Comparison of ENCODE assay signal across 8 cellular contexts in the genomic region with DNA sequence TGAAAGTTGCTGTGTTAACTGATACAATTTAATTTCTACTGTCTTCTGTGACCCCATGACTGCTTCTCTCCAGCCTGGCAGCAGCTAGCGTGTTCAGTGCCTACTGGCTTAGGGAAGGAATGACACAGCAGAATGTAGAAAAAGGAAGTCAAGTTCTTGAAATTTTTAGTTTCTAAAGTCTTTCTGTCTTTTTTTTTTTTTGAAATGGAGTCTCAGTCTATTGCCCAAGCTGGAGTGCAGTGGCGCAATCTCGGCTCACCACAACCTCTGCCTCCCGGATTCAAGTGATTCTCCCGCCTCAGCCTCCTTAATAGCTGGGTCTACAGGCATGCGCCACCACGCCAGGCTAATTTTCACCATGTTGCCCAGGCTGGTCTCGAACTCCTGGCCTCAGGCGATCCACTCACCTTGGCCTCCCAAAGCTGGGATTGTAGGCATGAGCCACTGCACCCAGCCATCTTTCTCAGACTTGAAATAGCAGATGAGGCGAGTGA. TPM values are rescaled to one million over a fixed set of nuclear protein-coding genes. Genes with fewer than 3 reads are reported as not detected.
DNase-seq lines count a peak whose midpoint lies in the region; ATAC-seq and TF ChIP-seq lines count a peak whose summit lies in the region.

No MANE protein-coding gene starts in this region.

- TF ChIP-seq CTCF in GM12865 (IDR thresholded peaks at IDR 0.05; ENCODE audit: insufficient read depth, low read depth, low read length, missing control alignments) (no peak), WERI-Rb-1 (IDR thresholded peaks at IDR 0.05; ENCODE audit: low read depth, low read length) (no peak)

- H3K27me3 Mint-ChIP-seq in activated naive CD8-positive, alpha-beta T cell treated with anti-CD3 and anti-CD28 coated beads, Interleukin-2, amount 10 ng/mL, durations not matched to agents 7 days and 5 days: no peaks in the 10 kb centered on the region

- peaks cover 38% of the 10 kb centered on the region for H3K4me1 Mint-ChIP-seq in activated naive CD8-positive, alpha-beta T cell treated with anti-CD3 and anti-CD28 coated beads, Interleukin-2, amount 10 ng/mL, durations not matched to agents 7 days and 5 days

- no peak overlapping the region for H3K4me3 Mint-ChIP-seq in activated naive CD8-positive, alpha-beta T cell treated with anti-CD3 and anti-CD28 coated beads, Interleukin-2, amount 10 ng/mL, durations not matched to agents 7 days and 5 days

- POLR2A ChIA-PET in activated naive CD8-positive, alpha-beta T cell treated with anti-CD3 and anti-CD28 coated beads, Interleukin-2, amount 10 ng/mL, durations not matched to agents 7 days and 5 days (lab: Charles Lee): interaction anchor here (0.6 to 2.2 kb wide), 3 partner anchors 10 to 80 kb away, joined by 4 to 12 read pairs (median 6); no protein-coding TSS in a partner anchor

- H3K4me3 ChIP-seq in GM12865 (ENCODE audit: low read depth, low read length) (no peak overlapping the region), WERI-Rb-1 (ENCODE audit: low read depth, low read length) (no peak overlapping the region)

- no peaks in the 10 kb centered on the region for H3K9me3 ChIP-seq in WERI-Rb-1 (ENCODE audit: severe bottlenecking)

- no peaks in the 10 kb centered on the region for H3K27me3 ChIP-seq in WERI-Rb-1 (ENCODE audit: insufficient read depth, low read depth, severe bottlenecking)

- in situ Hi-C loops in KBM-7 (cut with MboI; ENCODE audit: low pct_unique_long_range_greater_than_20kb, low sequenced_read_pairs): no loop called here

- no peak for ATAC-seq in activated naive CD8-positive, alpha-beta T cell treated with anti-CD3 and anti-CD28 coated beads, Interleukin-2, amount 10 ng/mL, durations not matched to agents 7 days and 5 days (ENCODE audit: low read depth)
- no peak for ATAC-seq in HG03135 (IDR thresholded peaks at IDR 0.05; ENCODE audit: unreplicated experiment)

- no peaks in the 10 kb centered on the region for H3K36me3 ChIP-seq in WERI-Rb-1

- peaks cover 2% of the 10 kb centered on the region for H3K36me3 Mint-ChIP-seq in activated naive CD8-positive, alpha-beta T cell treated with anti-CD3 and anti-CD28 coated beads, Interleukin-2, amount 10 ng/mL, durations not matched to agents 7 days and 5 days

- peak overlapping the region; percentile 72 for H3K27ac Mint-ChIP-seq in activated naive CD8-positive, alpha-beta T cell treated with anti-CD3 and anti-CD28 coated beads, Interleukin-2, amount 10 ng/mL, durations not matched to agents 7 days and 5 days

- DNase-seq in GM12865 (ENCODE audit: low read depth) (peak; percentile 72), KBM-7 (peak; percentile 93), midbrain (lab: John Stamatoyannopoulos, UW) (peak; percentile 34), WERI-Rb-1 (no peak), NK-92 (lab: John Stamatoyannopoulos, UW; ENCODE audit: unreplicated experiment) (no peak), NCI-H187 treated with DMSO at 0.1 percent for 48 hours (lab: John Stamatoyannopoulos, UW) (no peak)
- DNase-seq in activated naive CD8-positive, alpha-beta T cell treated with anti-CD3 and anti-CD28 coated beads, Interleukin-2, amount 10 ng/mL, durations not matched to agents 7 days and 5 days: no peak

- H3K27ac ChIP-seq in WERI-Rb-1: no peak overlapping the region

- H3K9me3 Mint-ChIP-seq in activated naive CD8-positive, alpha-beta T cell treated with anti-CD3 and anti-CD28 coated beads, Interleukin-2, amount 10 ng/mL, durations not matched to agents 7 days and 5 days: no peaks in the 10 kb centered on the region

RNA-seq across cellular contexts. Expression of a gene that starts 32.4 kb away (rescaled TPM):
- total RNA-seq in activated naive CD8-positive, alpha-beta T cell treated with anti-CD3 and anti-CD28 coated beads, Interleukin-2, amount 10 ng/mL, durations not matched to agents 7 days and 5 days: 10 to 100 TPM; 69.9 to 71.7 TPM

RNA-seq across cellular contexts. Expression of a gene that starts 39.3 kb away (rescaled TPM):
- 100 to 1,000 TPM; 393 to 421 TPM for total RNA-seq in activated naive CD8-positive, alpha-beta T cell treated with anti-CD3 and anti-CD28 coated beads, Interleukin-2, amount 10 ng/mL, durations not matched to agents 7 days and 5 days

RNA-seq across cellular contexts. Expression of a gene that starts 46.4 kb away (rescaled TPM):
- total RNA-seq in activated naive CD8-positive, alpha-beta T cell treated with anti-CD3 and anti-CD28 coated beads, Interleukin-2, amount 10 ng/mL, durations not matched to agents 7 days and 5 days: 10 to 100 TPM; 59.1 to 59.2 TPM

Comparison
In these comparisons a context has a peak if more than half of its experiments do, and no peak if none do; other contexts are left out.
1. DNase-seq: peak in GM12865 (single experiment), KBM-7 (single experiment) and midbrain (single experiment); none in activated naive CD8-positive, alpha-beta T cell treated with anti-CD3 and anti-CD28 coated beads, Interleukin-2, amount 10 ng/mL, durations not matched to agents 7 days and 5 days (single experiment), WERI-Rb-1 (single experiment), NK-92 (single experiment) and NCI-H187 treated with DMSO at 0.1 percent for 48 hours (single experiment).